Comparison of ENCODE assay signal across 19 cellular contexts in the genomic region with DNA sequence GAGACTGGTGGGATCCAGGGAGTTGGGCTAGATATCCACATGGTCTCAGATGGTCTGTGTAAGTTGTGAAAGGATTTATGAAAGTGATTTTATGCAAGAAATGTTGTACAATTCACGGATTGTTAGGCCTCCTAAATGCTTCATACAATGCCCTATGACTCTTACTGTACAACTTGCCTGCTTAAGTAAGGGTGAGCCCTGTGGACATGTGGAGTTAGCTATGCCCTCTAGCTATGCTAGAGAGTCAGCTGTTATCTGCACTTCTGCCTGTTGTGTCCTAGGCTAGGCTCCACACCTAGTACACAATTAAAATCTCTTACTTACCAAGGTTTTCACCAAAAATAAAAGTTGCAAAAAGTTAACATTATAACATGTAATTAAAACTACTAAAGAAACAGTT. TPM values are rescaled to one million over a fixed set of nuclear protein-coding genes. Genes with fewer than 3 reads are reported as not detected.
DNase-seq lines count a peak whose midpoint lies in the region; ATAC-seq, FAIRE-seq and TF ChIP-seq lines count a peak whose summit lies in the region.
"Had no signal": no experiment of that assay in that cellular context is flagged by ENCODE, and none has a peak within 500 bp of the region (broad histone marks: within the 10 kb centered on the region; RNA-seq: fewer than 3 reads in every experiment).

No MANE protein-coding gene starts in this region.

- H3K9me3 ChIP-seq in HepG2 (ENCODE audit: low read length), result peaks cover 7% of the 10 kb centered on the region
- H3K9me3 ChIP-seq: sigmoid colon had no signal

- ATAC-seq in stimulated activated naive CD8-positive, alpha-beta T cell treated with anti-CD3 and anti-CD28 coated beads, Interleukin-15, Interleukin-2, amounts not matched to agents 100 U/mL and 50 U/mL, for 24 hours, result no peak
- ATAC-seq in HepG2, result peak; percentile 27; the same call in 2 of the 3 replicates
- no peak for ATAC-seq in GM19463 (IDR thresholded peaks at IDR 0.05; ENCODE audit: unreplicated experiment)

- H3K9me3 Mint-ChIP-seq in stimulated activated naive CD8-positive, alpha-beta T cell treated with anti-CD3 and anti-CD28 coated beads, Interleukin-15, Interleukin-2, amounts not matched to agents 100 ng/mL and 50 ng/mL, for 24 hours, result peaks cover 18% of the 10 kb centered on the region
- peaks cover 12% of the 10 kb centered on the region for H3K9me3 Mint-ChIP-seq in activated CD4-positive, alpha-beta memory T cell treated with anti-CD3 and anti-CD28 coated beads, Interleukin-2, amount 10 ng/mL, durations not matched to agents 7 days and 5 days

- POLR2A ChIA-PET in activated CD4-positive, alpha-beta memory T cell treated with anti-CD3 and anti-CD28 coated beads, Interleukin-2, amount 10 ng/mL, durations not matched to agents 7 days and 5 days (lab: Charles Lee), result interaction anchor here (0.8 kb wide), 1 partner anchor 105 kb away, joined by 3 read pairs; the partner anchor contains the start of gene ITPRIP
- POLR2A ChIA-PET in HepG2 (lab: Yijun Ruan, JAX), result interaction anchor here (3.7 kb wide), 1 partner anchor 21 kb away, joined by 59 read pairs; the partner anchor contains the start of gene GSTO1

- TF ChIP-seq RAD21 in HepG2 (CRISPR knock-in tag; IDR thresholded peaks at IDR 0.05), result no peak

- no peak overlapping the region for H3K9ac ChIP-seq in HepG2 (ENCODE audit: insufficient read depth, low read depth, low read length)

- H2AFZ ChIP-seq in HepG2 (ENCODE audit: low read length), result no peak overlapping the region

- FAIRE-seq in HepG2 (lab: Jason Lieb, UNC), result no peak
- FAIRE-seq: GM18507, GM19239 had no signal

- H3K4me3 Mint-ChIP-seq in stimulated activated naive CD8-positive, alpha-beta T cell treated with anti-CD3 and anti-CD28 coated beads, Interleukin-15, Interleukin-2, amounts not matched to agents 100 ng/mL and 50 ng/mL, for 24 hours, result peak overlapping the region; percentile 50
- peak overlapping the region; percentile 50 for H3K4me3 Mint-ChIP-seq in activated CD4-positive, alpha-beta memory T cell treated with anti-CD3 and anti-CD28 coated beads, Interleukin-2, amount 10 ng/mL, durations not matched to agents 7 days and 5 days

- no TSS peak for BruUV-seq in HepG2 (replicated peaks; lab: Mats Ljungman, UMichigan)

- in situ Hi-C loops in HepG2 (cut with HindIII; ENCODE audit: extremely low pct_ligation_motif_present, low pct_unique_long_range_greater_than_20kb), result no loop called here

- no peaks in the 10 kb centered on the region for H3K36me3 Mint-ChIP-seq in stimulated activated naive CD8-positive, alpha-beta T cell treated with anti-CD3 and anti-CD28 coated beads, Interleukin-15, Interleukin-2, amounts not matched to agents 100 ng/mL and 50 ng/mL, for 24 hours (ENCODE audit: low read depth)
- H3K36me3 Mint-ChIP-seq in activated CD4-positive, alpha-beta memory T cell treated with anti-CD3 and anti-CD28 coated beads, Interleukin-2, amount 10 ng/mL, durations not matched to agents 7 days and 5 days (ENCODE audit: low read depth), result peaks cover 2% of the 10 kb centered on the region

- peak overlapping the region; percentile 87 for H3K4me2 ChIP-seq in HepG2 (ENCODE audit: low read depth, low read length)

- no peaks in the 10 kb centered on the region for H3K36me3 ChIP-seq in HepG2 (replicated peaks in 1 of 2; ENCODE audit: control insufficient read depth in 1 of 2, insufficient read depth in 2 of 2, low read length in 2 of 2)
- H3K36me3 ChIP-seq: sigmoid colon had no signal

- H3K27me3 Mint-ChIP-seq in stimulated activated naive CD8-positive, alpha-beta T cell treated with anti-CD3 and anti-CD28 coated beads, Interleukin-15, Interleukin-2, amounts not matched to agents 100 ng/mL and 50 ng/mL, for 24 hours, result peaks cover 41% of the 10 kb centered on the region
- H3K27me3 Mint-ChIP-seq in activated CD4-positive, alpha-beta memory T cell treated with anti-CD3 and anti-CD28 coated beads, Interleukin-2, amount 10 ng/mL, durations not matched to agents 7 days and 5 days, result peaks cover 46% of the 10 kb centered on the region

- no peaks in the 10 kb centered on the region for H4K20me1 ChIP-seq in HepG2 (ENCODE audit: insufficient read depth, low read length)

- WGBS in HepG2 (ENCODE audit: low lambda C conversion rate), result 0% methylated on average over 1 of the region's 1 CpG

- TF ChIP-seq CTCF in HepG2 (CRISPR knock-in tag; IDR thresholded peaks at IDR 0.05), result no peak

- no peak overlapping the region for H3K27ac ChIP-seq in HepG2 (ENCODE audit: extremely low read length, insufficient read depth, low read length)
- H3K27ac ChIP-seq: sigmoid colon had no signal

- intact Hi-C loops in HepG2 (cut with micrococcal nuclease; ENCODE audit: unreplicated experiment), result no loop called here

- peaks cover 19% of the 10 kb centered on the region for H3K4me1 Mint-ChIP-seq in stimulated activated naive CD8-positive, alpha-beta T cell treated with anti-CD3 and anti-CD28 coated beads, Interleukin-15, Interleukin-2, amounts not matched to agents 100 ng/mL and 50 ng/mL, for 24 hours (ENCODE audit: low read depth)
- peaks cover 17% of the 10 kb centered on the region for H3K4me1 Mint-ChIP-seq in activated CD4-positive, alpha-beta memory T cell treated with anti-CD3 and anti-CD28 coated beads, Interleukin-2, amount 10 ng/mL, durations not matched to agents 7 days and 5 days

- DNase-seq in stimulated activated naive CD8-positive, alpha-beta T cell treated with anti-CD3 and anti-CD28 coated beads, Interleukin-15, Interleukin-2, amounts not matched to agents 100 U/mL and 50 U/mL, for 24 hours, result no peak
- DNase-seq in activated CD4-positive, alpha-beta memory T cell treated with anti-CD3 and anti-CD28 coated beads, Interleukin-2, amount 10 ng/mL, durations not matched to agents 7 days and 5 days, result no peak
- DNase-seq in HepG2 (ENCODE audit: low spot score) (peak; percentile 25), NCI-H774 (lab: John Stamatoyannopoulos, UW) (no peak), NOMO-1 treated with dmso at 0.1 percent for 144 hours (lab: John Stamatoyannopoulos, UW; ENCODE audit: unreplicated experiment) (no peak)
- DNase-seq: activated CD4-positive, alpha-beta T cell treated with anti-CD3 and anti-CD28 coated beads, Interleukin-2, amount 50 U/mL, for 48 hours; activated naive CD4-positive, alpha-beta T cell treated with Interleukin-2 at 50 U/mL for 16 hours; mesenchymal stem cell; MM.1S; NCI-H187 treated with DMSO at 0.1 percent for 48 hours; NCI-H510A treated with DMSO at 0.1 percent for 48 hours; occipital lobe; SHP77; sigmoid colon; T-helper 9 cell had no signal

- peaks cover 21% of the 10 kb centered on the region for H3K4me1 ChIP-seq in HepG2 (ENCODE audit: insufficient read depth, low read length)

- no peaks in the 10 kb centered on the region; a peak in 2 of 5 replicates for H3K27me3 ChIP-seq in HepG2 (ENCODE audit: control insufficient read depth in 1 of 2, insufficient read depth in 2 of 2, low read length in 2 of 2)
- H3K27me3 ChIP-seq: sigmoid colon had no signal

- H3K4me3 ChIP-seq in HepG2 (replicated peaks in 1 of 3; ENCODE audit: insufficient read depth in 1 of 3, low read depth in 2 of 3, low read length in 3 of 3), result no peak overlapping the region
- H3K4me3 ChIP-seq: sigmoid colon had no signal

- CTCF ChIA-PET in activated CD4-positive, alpha-beta memory T cell treated with anti-CD3 and anti-CD28 coated beads, Interleukin-2, amount 10 ng/mL, durations not matched to agents 7 days and 5 days (lab: Charles Lee), result no interaction called here
- CTCF ChIA-PET in HepG2 (lab: Yijun Ruan, JAX; ENCODE audit: low intra/inter-chr PET ratio, low total read pairs), result no interaction called here

- H3K27ac Mint-ChIP-seq in stimulated activated naive CD8-positive, alpha-beta T cell treated with anti-CD3 and anti-CD28 coated beads, Interleukin-15, Interleukin-2, amounts not matched to agents 100 ng/mL and 50 ng/mL, for 24 hours, result peak overlapping the region; percentile 56
- H3K27ac Mint-ChIP-seq in activated CD4-positive, alpha-beta memory T cell treated with anti-CD3 and anti-CD28 coated beads, Interleukin-2, amount 10 ng/mL, durations not matched to agents 7 days and 5 days, result no peak overlapping the region

- H3K79me2 ChIP-seq in HepG2 (ENCODE audit: insufficient read depth, low read length), result no peaks in the 10 kb centered on the region

- TF ChIP-seq EP300 in HepG2 (IDR thresholded peaks at IDR 0.05; ENCODE audit: low read depth in 2 of 2, low read length in 2 of 2) (no peak), HepG2 (CRISPR knock-in tag; IDR thresholded peaks at IDR 0.05; ENCODE audit: borderline replicate concordance) (no peak)

- TF ChIP-seq POLR2A in HepG2 (IDR thresholded peaks at IDR 0.05; ENCODE audit: insufficient read depth in 1 of 2, low read depth in 2 of 2, low read length in 2 of 2), result no peak

RNA-seq across cellular contexts. Expression of gene CFAP43, which starts 1.7 kb away (rescaled TPM):
- total RNA-seq in activated CD4-positive, alpha-beta memory T cell treated with anti-CD3 and anti-CD28 coated beads, Interleukin-2, amount 10 ng/mL, durations not matched to agents 7 days and 5 days, result under 1 TPM; 0.18 to 0.25 TPM
- 0.24 and 0.46 TPM in 2 replicates for total RNA-seq in HepG2 (2016; rRNA removed; fragmentation: Illumina TruSeq; extraction: Trizol)
- total RNA-seq in HepG2 (2016; cell fraction: cytosol; rRNA removed; fragmentation: Illumina TruSeq; extraction: Trizol; ENCODE audit: low read depth), result 0.40 and 0.53 TPM in 2 replicates
- total RNA-seq in HepG2 (2016; cell fraction: insoluble cytoplasmic fraction; rRNA removed; fragmentation: Illumina TruSeq; extraction: Trizol), result 0.65 and 0.67 TPM in 2 replicates
- 0.43 and 0.65 TPM in 2 replicates for total RNA-seq in HepG2 (2016; cell fraction: membrane; rRNA removed; fragmentation: Illumina TruSeq; extraction: Trizol)
- 0.69 and 1.0 TPM in 2 replicates for total RNA-seq in HepG2 (2016; cell fraction: nucleus; rRNA removed; fragmentation: Illumina TruSeq; extraction: Trizol)
- 0.16 and 0.38 TPM in 2 replicates for polyA plus RNA-seq in HepG2 (2011; rRNA removed)
- 0.13 and 0.18 TPM in 2 replicates for polyA plus RNA-seq in HepG2 (2011; cell fraction: cytosol; rRNA removed)
- 0.45 and 0.83 TPM in 2 replicates for polyA plus RNA-seq in HepG2 (2011; cell fraction: nucleus; rRNA removed)
- polyA plus RNA-seq in HepG2 (2012), result 0.17 and 0.30 TPM in 2 replicates
- polyA plus RNA-seq in HepG2 (2016; cell fraction: cytosol; fragmentation: Illumina TruSeq; extraction: Trizol; ENCODE audit: low read depth), result 0.80 and 0.89 TPM in 2 replicates
- polyA plus RNA-seq in HepG2 (2016; cell fraction: insoluble cytoplasmic fraction; fragmentation: Illumina TruSeq; extraction: Trizol; ENCODE audit: low read depth), result 0.76 and 0.78 TPM in 2 replicates
- 0.47 and 0.61 TPM in 2 replicates for polyA plus RNA-seq in HepG2 (2016; cell fraction: membrane; fragmentation: Illumina TruSeq; extraction: Trizol; ENCODE audit: low read depth)
- polyA plus RNA-seq in HepG2 (2016; cell fraction: nucleus; fragmentation: Illumina TruSeq; extraction: Trizol; ENCODE audit: insufficient read depth, low read depth), result 0.81 and 1.2 TPM in 2 replicates
- polyA minus RNA-seq in HepG2 (2011; rRNA and poly(A)+ RNA removed; ENCODE audit: low replicate concordance), result 0.12 and 0.26 TPM in 2 replicates
- polyA minus RNA-seq in HepG2 (2011; cell fraction: cytosol; rRNA and poly(A)+ RNA removed), result 0.30 TPM in 1 of 2 replicates, not detected in the other
- polyA minus RNA-seq in HepG2 (2011; cell fraction: nucleus; rRNA and poly(A)+ RNA removed), result 0.90 and 1.2 TPM in 2 replicates

RNA-seq across cellular contexts. Expression of gene GSTO1, which starts 20.9 kb away (rescaled TPM):
- 100 to 1,000 TPM; 139 to 142 TPM for total RNA-seq in activated CD4-positive, alpha-beta memory T cell treated with anti-CD3 and anti-CD28 coated beads, Interleukin-2, amount 10 ng/mL, durations not matched to agents 7 days and 5 days
- total RNA-seq in HepG2 (2016; rRNA removed; fragmentation: Illumina TruSeq; extraction: Trizol), result 300 and 418 TPM in 2 replicates
- total RNA-seq in HepG2 (2016; cell fraction: cytosol; rRNA removed; fragmentation: Illumina TruSeq; extraction: Trizol; ENCODE audit: low read depth), result 151 and 179 TPM in 2 replicates
- total RNA-seq in HepG2 (2016; cell fraction: insoluble cytoplasmic fraction; rRNA removed; fragmentation: Illumina TruSeq; extraction: Trizol), result 301 and 437 TPM in 2 replicates
- total RNA-seq in HepG2 (2016; cell fraction: membrane; rRNA removed; fragmentation: Illumina TruSeq; extraction: Trizol), result 192 and 211 TPM in 2 replicates
- total RNA-seq in HepG2 (2016; cell fraction: nucleus; rRNA removed; fragmentation: Illumina TruSeq; extraction: Trizol), result 110 and 113 TPM in 2 replicates
- 152 and 228 TPM in 2 replicates for polyA plus RNA-seq in HepG2 (2011; rRNA removed)
- polyA plus RNA-seq in HepG2 (2011; cell fraction: cytosol; rRNA removed), result 147 and 153 TPM in 2 replicates
- polyA plus RNA-seq in HepG2 (2011; cell fraction: nucleus; rRNA removed), result 37.4 and 37.5 TPM in 2 replicates
- polyA plus RNA-seq in HepG2 (2012), result 165 and 247 TPM in 2 replicates
- polyA plus RNA-seq in HepG2 (2016; cell fraction: cytosol; fragmentation: Illumina TruSeq; extraction: Trizol; ENCODE audit: low read depth), result 177 and 202 TPM in 2 replicates
- polyA plus RNA-seq in HepG2 (2016; cell fraction: insoluble cytoplasmic fraction; fragmentation: Illumina TruSeq; extraction: Trizol; ENCODE audit: low read depth), result 365 and 402 TPM in 2 replicates
- polyA plus RNA-seq in HepG2 (2016; cell fraction: membrane; fragmentation: Illumina TruSeq; extraction: Trizol; ENCODE audit: low read depth), result 152 and 182 TPM in 2 replicates
- polyA plus RNA-seq in HepG2 (2016; cell fraction: nucleus; fragmentation: Illumina TruSeq; extraction: Trizol; ENCODE audit: insufficient read depth, low read depth), result 148 and 165 TPM in 2 replicates
- 30.9 and 42.9 TPM in 2 replicates for polyA minus RNA-seq in HepG2 (2011; rRNA and poly(A)+ RNA removed; ENCODE audit: low replicate concordance)
- 56.1 and 62.9 TPM in 2 replicates for polyA minus RNA-seq in HepG2 (2011; cell fraction: cytosol; rRNA and poly(A)+ RNA removed)
- 58.7 and 65.3 TPM in 2 replicates for polyA minus RNA-seq in HepG2 (2011; cell fraction: nucleus; rRNA and poly(A)+ RNA removed)

RNA-seq across cellular contexts. Expression of gene GSTO2, which starts 35.2 kb away (rescaled TPM):
- 1 to 10 TPM in 1 of 2 experiments, under 1 TPM in 1; 0.88 to 1.8 TPM for total RNA-seq in activated CD4-positive, alpha-beta memory T cell treated with anti-CD3 and anti-CD28 coated beads, Interleukin-2, amount 10 ng/mL, durations not matched to agents 7 days and 5 days
- total RNA-seq in HepG2 (2016; rRNA removed; fragmentation: Illumina TruSeq; extraction: Trizol), result 2.1 and 3.4 TPM in 2 replicates
- total RNA-seq in HepG2 (2016; cell fraction: cytosol; rRNA removed; fragmentation: Illumina TruSeq; extraction: Trizol; ENCODE audit: low read depth), result 0.61 and 0.97 TPM in 2 replicates
- 1.9 and 2.5 TPM in 2 replicates for total RNA-seq in HepG2 (2016; cell fraction: insoluble cytoplasmic fraction; rRNA removed; fragmentation: Illumina TruSeq; extraction: Trizol)
- total RNA-seq in HepG2 (2016; cell fraction: membrane; rRNA removed; fragmentation: Illumina TruSeq; extraction: Trizol), result 1.3 and 2.6 TPM in 2 replicates
- 2.4 and 3.2 TPM in 2 replicates for total RNA-seq in HepG2 (2016; cell fraction: nucleus; rRNA removed; fragmentation: Illumina TruSeq; extraction: Trizol)
- polyA plus RNA-seq in HepG2 (2011; rRNA removed), result 5.8 and 7.9 TPM in 2 replicates
- polyA plus RNA-seq in HepG2 (2011; cell fraction: cytosol; rRNA removed), result 5.4 TPM in 2 replicates
- 3.2 and 4.7 TPM in 2 replicates for polyA plus RNA-seq in HepG2 (2011; cell fraction: nucleus; rRNA removed)
- 2.1 and 4.2 TPM in 2 replicates for polyA plus RNA-seq in HepG2 (2012)
- polyA plus RNA-seq in HepG2 (2016; cell fraction: cytosol; fragmentation: Illumina TruSeq; extraction: Trizol; ENCODE audit: low read depth), result 1.1 and 1.5 TPM in 2 replicates
- 1.4 and 1.8 TPM in 2 replicates for polyA plus RNA-seq in HepG2 (2016; cell fraction: insoluble cytoplasmic fraction; fragmentation: Illumina TruSeq; extraction: Trizol; ENCODE audit: low read depth)
- polyA plus RNA-seq in HepG2 (2016; cell fraction: membrane; fragmentation: Illumina TruSeq; extraction: Trizol; ENCODE audit: low read depth), result 1.1 and 1.6 TPM in 2 replicates
- polyA plus RNA-seq in HepG2 (2016; cell fraction: nucleus; fragmentation: Illumina TruSeq; extraction: Trizol; ENCODE audit: insufficient read depth, low read depth), result 1.4 and 2.0 TPM in 2 replicates
- polyA minus RNA-seq in HepG2 (2011; rRNA and poly(A)+ RNA removed; ENCODE audit: low replicate concordance), result 4.8 and 5.9 TPM in 2 replicates
- 0.99 and 3.0 TPM in 2 replicates for polyA minus RNA-seq in HepG2 (2011; cell fraction: cytosol; rRNA and poly(A)+ RNA removed)
- polyA minus RNA-seq in HepG2 (2011; cell fraction: nucleus; rRNA and poly(A)+ RNA removed), result 5.6 and 8.6 TPM in 2 replicates
